Comparison of ENCODE assay signal across 19 cellular contexts in the genomic region with DNA sequence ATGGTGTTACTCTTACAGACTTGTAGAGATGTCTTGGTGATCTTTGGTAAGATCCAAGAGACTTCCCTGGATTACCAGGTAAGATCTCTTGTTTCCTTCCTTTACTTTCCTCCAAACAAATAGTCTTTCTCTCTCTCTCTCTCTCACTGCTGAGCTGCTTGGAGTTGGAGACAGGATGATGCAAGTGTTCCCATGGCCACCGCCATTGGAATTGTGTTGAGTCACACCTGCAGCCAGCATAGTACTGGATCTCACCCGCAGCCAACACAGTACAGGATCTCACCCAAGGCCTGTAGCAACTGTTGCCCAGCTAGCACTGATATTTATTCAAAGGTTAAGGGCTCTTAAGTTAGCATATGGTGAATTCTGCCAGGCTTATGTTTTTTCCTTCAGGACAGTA.
DNase-seq lines count a peak whose midpoint lies in the region; ATAC-seq, FAIRE-seq and TF ChIP-seq lines count a peak whose summit lies in the region.
"Had no signal": no experiment of that assay in that cellular context is flagged by ENCODE, and none has a peak within 500 bp of the region (broad histone marks: within the 10 kb centered on the region; RNA-seq: fewer than 3 reads in every experiment).

No MANE protein-coding gene starts in this region.

- H3K9me3 ChIP-seq in left lung (no peaks in the 10 kb centered on the region), pancreas (no peaks in the 10 kb centered on the region)
- H3K9me3 ChIP-seq: uterus had no signal

- no peaks in the 10 kb centered on the region for H3K9me2 ChIP-seq in GM23338 (ENCODE audit: insufficient read depth)

- no peaks in the 10 kb centered on the region for H3K27me3 ChIP-seq in GM23338 (ENCODE audit: insufficient read depth)
- no peaks in the 10 kb centered on the region for H3K27me3 ChIP-seq in left lung
- H3K27me3 ChIP-seq in pancreas = no peaks in the 10 kb centered on the region
- H3K27me3 ChIP-seq: neural progenitor cell, uterus had no signal

- H2AFZ ChIP-seq in GM23338 = no peak overlapping the region
- H2AFZ ChIP-seq: neural progenitor cell had no signal

- no peaks in the 10 kb centered on the region for H4K20me1 ChIP-seq in GM23338 (replicated peaks; ENCODE audit: insufficient read depth)

- H3K4me3 ChIP-seq in GM23338 = no peak overlapping the region
- no peak overlapping the region for H3K4me3 ChIP-seq in choroid plexus epithelial cell (ENCODE audit: low read depth, low read length)
- no peak overlapping the region for H3K4me3 ChIP-seq in left lung
- H3K4me3 ChIP-seq in pancreas = no peak overlapping the region
- H3K4me3 ChIP-seq: neural progenitor cell, SK-N-MC, uterus had no signal

- no peak for FAIRE-seq in pancreas (lab: Jason Lieb, UNC)
- FAIRE-seq: HepG2 had no signal

- no peaks in the 10 kb centered on the region for H3K36me3 Mint-ChIP-seq in GM23338 (ENCODE audit: low read depth)
- H3K36me3 Mint-ChIP-seq in activated T-helper 17 cell treated with anti-CD3 and anti-CD28 coated beads, Interleukin-2, amount 50 U/mL, for 72 hours (ENCODE audit: low read depth) = no peaks in the 10 kb centered on the region
- H3K36me3 Mint-ChIP-seq: neural progenitor cell, WTC11 had no signal

- peaks cover 18% of the 10 kb centered on the region for H3K4me1 Mint-ChIP-seq in GM23338
- no peaks in the 10 kb centered on the region for H3K4me1 Mint-ChIP-seq in activated T-helper 17 cell treated with anti-CD3 and anti-CD28 coated beads, Interleukin-2, amount 50 U/mL, for 72 hours
- H3K4me1 Mint-ChIP-seq: neural progenitor cell had no signal

- H3K4me2 ChIP-seq in GM23338 = no peak overlapping the region
- H3K4me2 ChIP-seq: neural progenitor cell had no signal

- TF ChIP-seq CTCF in GM23338 (conservative IDR thresholded peaks at IDR 0.05; ENCODE audit: low read depth in 2 of 2) (no peak), choroid plexus epithelial cell (conservative IDR thresholded peaks at IDR 0.05; ENCODE audit: low read depth, low read length) (no peak), left lung (IDR thresholded peaks at IDR 0.05) (no peak), pancreas (IDR thresholded peaks at IDR 0.05) (no peak)

- ATAC-seq in GM23338 (no peak), left lung (peak; percentile 33), pancreas (no peak), HG03520 (IDR thresholded peaks at IDR 0.05; ENCODE audit: unreplicated experiment) (no peak)
- no peak for ATAC-seq in activated T-helper 17 cell treated with anti-CD3 and anti-CD28 coated beads, Interleukin-2, amount 50 U/mL, for 72 hours (replicated peaks)
- ATAC-seq: HepG2 had no signal

- peaks cover 2% of the 10 kb centered on the region for H3K27me3 Mint-ChIP-seq in GM23338 (ENCODE audit: insufficient read depth, low read depth, poor library complexity)
- no peaks in the 10 kb centered on the region for H3K27me3 Mint-ChIP-seq in activated T-helper 17 cell treated with anti-CD3 and anti-CD28 coated beads, Interleukin-2, amount 50 U/mL, for 72 hours
- H3K27me3 Mint-ChIP-seq: progenitor cell of endocrine pancreas had no signal

- H3K27ac Mint-ChIP-seq in GM23338 = peak overlapping the region; percentile 38; the same call in 1 of the 2 replicates
- no peak overlapping the region for H3K27ac Mint-ChIP-seq in activated T-helper 17 cell treated with anti-CD3 and anti-CD28 coated beads, Interleukin-2, amount 50 U/mL, for 72 hours
- H3K27ac Mint-ChIP-seq: neural progenitor cell, progenitor cell of endocrine pancreas, WTC11 had no signal

- H3K4me1 ChIP-seq in GM23338 (ENCODE audit: insufficient read depth) (0 out of 2 replicates have a peak, but pooled peaks cover 9% of the 10 kb centered on the region), left lung (no peaks in the 10 kb centered on the region), pancreas (no peaks in the 10 kb centered on the region)
- H3K4me1 ChIP-seq: neural progenitor cell, uterus had no signal

- H3K4me3 Mint-ChIP-seq in GM23338 = no peak overlapping the region
- no peak overlapping the region for H3K4me3 Mint-ChIP-seq in activated T-helper 17 cell treated with anti-CD3 and anti-CD28 coated beads, Interleukin-2, amount 50 U/mL, for 72 hours
- H3K4me3 Mint-ChIP-seq: neural progenitor cell, WTC11 had no signal

- H3K9me3 Mint-ChIP-seq in GM23338 = no peaks in the 10 kb centered on the region
- peaks cover 18% of the 10 kb centered on the region for H3K9me3 Mint-ChIP-seq in activated T-helper 17 cell treated with anti-CD3 and anti-CD28 coated beads, Interleukin-2, amount 50 U/mL, for 72 hours
- H3K9me3 Mint-ChIP-seq: neural progenitor cell had no signal

- H3F3A ChIP-seq in GM23338 (replicated peaks; ENCODE audit: low read depth) = no peaks in the 10 kb centered on the region

- intact Hi-C loops in left lung (cut with DNase I) = no loop called here
- intact Hi-C loops in pancreas (cut with DNase I) = no loop called here

- WGBS in pancreas, 2 donors = 66 to 72% methylated on average over 2 of the region's 2 CpGs

- H3K36me3 ChIP-seq in GM23338 (ENCODE audit: insufficient read depth) (no peaks in the 10 kb centered on the region), left lung (no peaks in the 10 kb centered on the region), pancreas (no peaks in the 10 kb centered on the region)
- H3K36me3 ChIP-seq: neural progenitor cell, uterus had no signal

- DNase-seq in GM23338 (ENCODE audit: low spot score) = peak; percentile 6
- DNase-seq in NCI-H524 (lab: John Stamatoyannopoulos, UW) = peak; percentile 4 to 41
- peak; percentile 19 for DNase-seq in choroid plexus epithelial cell (ENCODE audit: low read depth)
- DNase-seq in left lung = no peak
- DNase-seq in pancreas = no peak
- DNase-seq in substantia nigra (lab: John Stamatoyannopoulos, UW) = no peak
- DNase-seq: activated CD4-positive, alpha-beta T cell treated with anti-CD3 and anti-CD28 coated beads, Interleukin-2, amount 50 U/mL, for 4 hours; activated CD8-positive, alpha-beta memory T cell treated with anti-CD3 and anti-CD28 coated beads, Interleukin-2, amount 50 U/mL, for 4 hours; activated effector memory CD4-positive, alpha-beta T cell treated with Interleukin-2 at 50 U/mL for 16 hours; hippocampal formation; NCI-H1417; uterus had no signal

- no peaks in the 10 kb centered on the region for H3K79me2 ChIP-seq in GM23338 (replicated peaks; ENCODE audit: insufficient read depth)

- H3K27ac ChIP-seq in GM23338 (ENCODE audit: low read depth) = no peak overlapping the region
- no peak overlapping the region for H3K27ac ChIP-seq in left lung
- H3K27ac ChIP-seq in pancreas = no peak overlapping the region
- no peak overlapping the region for H3K27ac ChIP-seq in substantia nigra (ENCODE audit: low read depth, low read length, poor library complexity, severe bottlenecking)
- H3K27ac ChIP-seq: neural progenitor cell, SK-N-MC, uterus had no signal

TF ChIP-seq in GM23338, 12 proteins besides CTCF, POLR2A, EP300 and RAD21 (continues in another document):
- TF ChIP-seq JUNB (IDR thresholded peaks at IDR 0.05; ENCODE audit: unreplicated experiment) (no peak), NANOG (IDR thresholded peaks at IDR 0.05; ENCODE audit: borderline replicate concordance) (no peak), ZNF114 (CRISPR knock-in tag; IDR thresholded peaks at IDR 0.05) (no peak), ZNF331 (CRISPR knock-in tag; IDR thresholded peaks at IDR 0.05; ENCODE audit: low read depth) (no peak), EZH2phosphoT487 (IDR thresholded peaks at IDR 0.05; ENCODE audit: unreplicated experiment) (no peak), CREB1 (CRISPR knock-in tag; IDR thresholded peaks at IDR 0.05; ENCODE audit: low read depth) (no peak), EZH2 (IDR thresholded peaks at IDR 0.05; ENCODE audit: low read depth, unreplicated experiment) (no peak), ETS1 (IDR thresholded peaks at IDR 0.05) (no peak)
- TF ChIP-seq, protein P1, sequence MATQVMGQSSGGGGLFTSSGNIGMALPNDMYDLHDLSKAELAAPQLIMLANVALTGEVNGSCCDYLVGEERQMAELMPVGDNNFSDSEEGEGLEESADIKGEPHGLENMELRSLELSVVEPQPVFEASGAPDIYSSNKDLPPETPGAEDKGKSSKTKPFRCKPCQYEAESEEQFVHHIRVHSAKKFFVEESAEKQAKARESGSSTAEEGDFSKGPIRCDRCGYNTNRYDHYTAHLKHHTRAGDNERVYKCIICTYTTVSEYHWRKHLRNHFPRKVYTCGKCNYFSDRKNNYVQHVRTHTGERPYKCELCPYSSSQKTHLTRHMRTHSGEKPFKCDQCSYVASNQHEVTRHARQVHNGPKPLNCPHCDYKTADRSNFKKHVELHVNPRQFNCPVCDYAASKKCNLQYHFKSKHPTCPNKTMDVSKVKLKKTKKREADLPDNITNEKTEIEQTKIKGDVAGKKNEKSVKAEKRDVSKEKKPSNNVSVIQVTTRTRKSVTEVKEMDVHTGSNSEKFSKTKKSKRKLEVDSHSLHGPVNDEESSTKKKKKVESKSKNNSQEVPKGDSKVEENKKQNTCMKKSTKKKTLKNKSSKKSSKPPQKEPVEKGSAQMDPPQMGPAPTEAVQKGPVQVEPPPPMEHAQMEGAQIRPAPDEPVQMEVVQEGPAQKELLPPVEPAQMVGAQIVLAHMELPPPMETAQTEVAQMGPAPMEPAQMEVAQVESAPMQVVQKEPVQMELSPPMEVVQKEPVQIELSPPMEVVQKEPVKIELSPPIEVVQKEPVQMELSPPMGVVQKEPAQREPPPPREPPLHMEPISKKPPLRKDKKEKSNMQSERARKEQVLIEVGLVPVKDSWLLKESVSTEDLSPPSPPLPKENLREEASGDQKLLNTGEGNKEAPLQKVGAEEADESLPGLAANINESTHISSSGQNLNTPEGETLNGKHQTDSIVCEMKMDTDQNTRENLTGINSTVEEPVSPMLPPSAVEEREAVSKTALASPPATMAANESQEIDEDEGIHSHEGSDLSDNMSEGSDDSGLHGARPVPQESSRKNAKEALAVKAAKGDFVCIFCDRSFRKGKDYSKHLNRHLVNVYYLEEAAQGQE (IDR thresholded peaks at IDR 0.05; ENCODE audit: unreplicated experiment) = no peak

Comparison
In these comparisons a context has a peak if more than half of its experiments do, and no peak if none do; other contexts are left out.
1. DNase-seq: peak in GM23338 (single experiment), NCI-H524 (2 of 2) and choroid plexus epithelial cell (single experiment); none in left lung (0 of 2), pancreas (0 of 6) and substantia nigra (0 of 49).